ENCODE assay signal across 8 cellular contexts in the genomic region with DNA sequence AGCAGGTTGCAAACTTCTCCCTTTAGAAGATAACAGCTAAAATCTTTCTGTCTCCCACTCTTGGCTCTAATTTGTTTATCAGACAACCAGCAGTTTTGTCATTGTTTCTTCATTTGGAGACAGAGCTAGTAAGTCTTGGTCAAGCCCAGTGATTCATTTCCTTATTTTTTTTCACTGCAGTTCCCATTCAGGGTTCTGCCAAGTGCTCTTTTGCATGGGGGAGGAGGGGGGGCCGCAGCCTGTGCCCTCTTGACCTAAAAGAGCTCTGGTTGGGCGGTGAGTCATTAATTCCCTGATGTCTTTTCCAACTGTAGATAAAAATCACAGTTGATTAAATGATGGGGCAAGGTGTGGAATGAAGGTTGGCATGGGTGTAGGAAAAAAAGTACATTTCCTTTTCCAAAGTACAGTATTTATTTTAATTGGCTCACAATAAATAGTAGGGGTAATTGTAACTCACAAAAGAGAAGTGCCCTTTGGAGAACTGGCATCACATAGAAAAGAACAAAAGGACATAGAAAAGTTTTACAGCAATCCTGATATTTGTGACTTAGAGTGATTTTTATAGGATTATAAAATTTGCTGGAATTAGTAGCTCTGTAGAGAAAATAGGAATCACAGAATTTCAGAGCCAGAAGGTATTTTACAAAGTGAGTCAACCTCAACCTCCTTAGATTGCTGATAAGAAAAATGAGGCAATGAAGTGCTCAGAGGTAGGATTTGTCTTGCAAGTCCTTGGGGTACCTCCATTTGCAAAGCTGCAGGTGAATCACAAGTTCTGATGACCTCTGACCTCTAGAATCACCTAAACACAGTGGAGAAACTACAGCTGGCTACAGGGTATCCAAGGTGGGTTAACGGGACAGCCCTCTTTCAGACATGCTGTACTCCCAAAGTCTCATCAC.
DNase-seq lines count a peak whose midpoint lies in the region; ATAC-seq and TF ChIP-seq lines count a peak whose summit lies in the region.

No MANE protein-coding gene starts in this region.

- H3K9me3 ChIP-seq in HEK293 (ENCODE audit: control insufficient read depth, insufficient read depth, low read depth, low read length) (no peaks in the 10 kb centered on the region), OCI-LY3 (ENCODE audit: insufficient read depth, low read length) (no peaks in the 10 kb centered on the region), endodermal cell (ENCODE audit: control insufficient read depth, low read length) (peaks cover 16% of the 10 kb centered on the region)

- H3K27ac Mint-ChIP-seq in endodermal cell, result peak overlapping the region; percentile 33

- H3K4me3 ChIP-seq in HEK293 (ENCODE audit: low read depth, low read length) (no peak overlapping the region), OCI-LY3 (ENCODE audit: low read length) (no peak overlapping the region), endodermal cell (ENCODE audit: low read length) (no peak overlapping the region)

- no peak overlapping the region for H2AFZ ChIP-seq in OCI-LY3 (ENCODE audit: low read depth, low read length)

- no peaks in the 10 kb centered on the region for H3K27me3 Mint-ChIP-seq in endodermal cell (ENCODE audit: insufficient read depth)

- peaks cover 31% of the 10 kb centered on the region for H3K27me3 ChIP-seq in OCI-LY3 (ENCODE audit: low read depth, low read length)
- H3K27me3 ChIP-seq in endodermal cell (ENCODE audit: control insufficient read depth, insufficient read depth, low read length, poor library complexity, severe bottlenecking), result no peaks in the 10 kb centered on the region

- ATAC-seq in GM18498 (IDR thresholded peaks at IDR 0.05; ENCODE audit: unreplicated experiment), result no peak
- no peak for ATAC-seq in GM18519 (IDR thresholded peaks at IDR 0.05; ENCODE audit: low FRiP score, unreplicated experiment)
- ATAC-seq in GM18502 (IDR thresholded peaks at IDR 0.05; ENCODE audit: poor library complexity, unreplicated experiment), result no peak
- no peak for ATAC-seq in GM21723 (IDR thresholded peaks at IDR 0.05; ENCODE audit: unreplicated experiment)

- H3K36me3 ChIP-seq in HEK293 (ENCODE audit: control insufficient read depth in 2 of 2, insufficient read depth in 1 of 2, low read length in 2 of 2), result no peaks in the 10 kb centered on the region
- H3K36me3 ChIP-seq in OCI-LY3 (replicated peaks; ENCODE audit: low read depth, low read length), result no peaks in the 10 kb centered on the region
- no peaks in the 10 kb centered on the region for H3K36me3 ChIP-seq in endodermal cell (ENCODE audit: control insufficient read depth, insufficient read depth, low read length)

- peaks cover 69% of the 10 kb centered on the region for H3K4me1 Mint-ChIP-seq in endodermal cell

- CTCF ChIA-PET in HEK293 (lab: Yijun Ruan, JAX), result interaction anchor here (0.6 to 2.8 kb wide), 5 partner anchors 11 to 228 kb away, joined by 3 to 11 read pairs (median 4); no protein-coding TSS in a partner anchor

- peaks cover 7% of the 10 kb centered on the region for H3K9me3 Mint-ChIP-seq in endodermal cell

- H3K4me1 ChIP-seq in HEK293 (ENCODE audit: control insufficient read depth, insufficient read depth, low read length) (peaks cover 12% of the 10 kb centered on the region), OCI-LY3 (ENCODE audit: low read length) (peaks cover 31% of the 10 kb centered on the region), endodermal cell (ENCODE audit: control insufficient read depth, insufficient read depth, low read length) (peaks cover 22% of the 10 kb centered on the region)

- 40 to 57% methylated on average over 1 to 3 of the region's 3 CpGs for WGBS in endodermal cell (ENCODE audit: insufficient coverage in 1 of 2, insufficient read length in 1 of 2), 2 experiments

- H3K9ac ChIP-seq in OCI-LY3 (ENCODE audit: low read length) (no peak overlapping the region), endodermal cell (ENCODE audit: extremely low read depth, low read length, poor library complexity, severe bottlenecking) (no peak overlapping the region)

- H3K4me2 ChIP-seq in OCI-LY3 (ENCODE audit: low read length), result peak overlapping the region; percentile 28

- H3K36me3 Mint-ChIP-seq in endodermal cell (ENCODE audit: low read depth), result no peaks in the 10 kb centered on the region

- H3K79me2 ChIP-seq in OCI-LY3 (ENCODE audit: low read length), result no peaks in the 10 kb centered on the region

- TF ChIP-seq CTCF in HEK293 (tag by site-specific recombination; IDR thresholded peaks at IDR 0.05), result no peak
- no peak for TF ChIP-seq CTCF in OCI-LY3 (IDR thresholded peaks at IDR 0.05; ENCODE audit: low read depth, low read length)
- TF ChIP-seq CTCF in endodermal cell (conservative IDR thresholded peaks at IDR 0.05), result no peak

- no peaks in the 10 kb centered on the region for H4K20me1 ChIP-seq in OCI-LY3 (ENCODE audit: insufficient read depth, low read length)

- DNase-seq in endodermal cell (no peak), mucosa of gallbladder (ENCODE audit: low spot score) (peak; percentile 89)

- no peak overlapping the region for H3K27ac ChIP-seq in HEK293 (ENCODE audit: extremely low read depth, low read depth, low read length)
- H3K27ac ChIP-seq in OCI-LY3 (ENCODE audit: low read length), result no peak overlapping the region
- no peak overlapping the region for H3K27ac ChIP-seq in endodermal cell (ENCODE audit: low read depth, low read length)

- no peak overlapping the region for H3K4me3 Mint-ChIP-seq in endodermal cell

- POLR2A ChIA-PET in HEK293 (lab: Yijun Ruan, JAX), result interaction anchor here (1.4 kb wide), 1 partner anchor 35 kb away, joined by 3 read pairs; no protein-coding TSS in a partner anchor

TF ChIP-seq in HEK293, 187 proteins besides CTCF, POLR2A, EP300 and RAD21 (continues in another document):
- no peak for TF ChIP-seq OVOL3 (tag by site-specific recombination; IDR thresholded peaks at IDR 0.05)
- peak; percentile 36; the same call in 1 of the 2 replicates for TF ChIP-seq FEZF1 (tag by site-specific recombination; IDR thresholded peaks at IDR 0.05)
- TF ChIP-seq GLIS2 (tag by site-specific recombination; IDR thresholded peaks at IDR 0.05), result 0 out of 2 replicates have a peak, but pooled peaks have one; percentile 28
- TF ChIP-seq, protein P1, sequence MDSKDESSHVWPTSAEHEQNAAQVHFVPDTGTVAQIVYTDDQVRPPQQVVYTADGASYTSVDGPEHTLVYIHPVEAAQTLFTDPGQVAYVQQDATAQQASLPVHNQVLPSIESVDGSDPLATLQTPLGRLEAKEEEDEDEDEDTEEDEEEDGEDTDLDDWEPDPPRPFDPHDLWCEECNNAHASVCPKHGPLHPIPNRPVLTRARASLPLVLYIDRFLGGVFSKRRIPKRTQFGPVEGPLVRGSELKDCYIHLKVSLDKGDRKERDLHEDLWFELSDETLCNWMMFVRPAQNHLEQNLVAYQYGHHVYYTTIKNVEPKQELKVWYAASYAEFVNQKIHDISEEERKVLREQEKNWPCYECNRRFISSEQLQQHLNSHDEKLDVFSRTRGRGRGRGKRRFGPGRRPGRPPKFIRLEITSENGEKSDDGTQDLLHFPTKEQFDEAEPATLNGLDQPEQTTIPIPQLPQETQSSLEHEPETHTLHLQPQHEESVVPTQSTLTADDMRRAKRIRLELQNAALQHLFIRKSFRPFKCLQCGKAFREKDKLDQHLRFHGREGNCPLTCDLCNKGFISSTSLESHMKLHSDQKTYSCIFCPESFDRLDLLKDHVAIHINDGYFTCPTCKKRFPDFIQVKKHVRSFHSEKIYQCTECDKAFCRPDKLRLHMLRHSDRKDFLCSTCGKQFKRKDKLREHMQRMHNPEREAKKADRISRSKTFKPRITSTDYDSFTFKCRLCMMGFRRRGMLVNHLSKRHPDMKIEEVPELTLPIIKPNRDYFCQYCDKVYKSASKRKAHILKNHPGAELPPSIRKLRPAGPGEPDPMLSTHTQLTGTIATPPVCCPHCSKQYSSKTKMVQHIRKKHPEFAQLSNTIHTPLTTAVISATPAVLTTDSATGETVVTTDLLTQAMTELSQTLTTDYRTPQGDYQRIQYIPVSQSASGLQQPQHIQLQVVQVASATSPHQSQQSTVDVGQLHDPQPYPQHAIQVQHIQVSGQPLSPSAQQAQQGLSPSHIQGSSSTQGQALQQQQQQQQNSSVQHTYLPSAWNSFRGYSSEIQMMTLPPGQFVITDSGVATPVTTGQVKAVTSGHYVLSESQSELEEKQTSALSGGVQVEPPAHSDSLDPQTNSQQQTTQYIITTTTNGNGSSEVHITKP (tag by site-specific recombination; IDR thresholded peaks at IDR 0.05), result 0 out of 2 replicates have a peak, but pooled peaks have one; percentile 53
- TF ChIP-seq ZNF16 (tag by site-specific recombination; IDR thresholded peaks at IDR 0.05; ENCODE audit: low read depth), result no peak
- TF ChIP-seq ZFP37 (tag by site-specific recombination; IDR thresholded peaks at IDR 0.05), result 0 out of 2 replicates have a peak, but pooled peaks have one; percentile 27
- no peak for TF ChIP-seq ZNF624 (tag by site-specific recombination; IDR thresholded peaks at IDR 0.05)
- TF ChIP-seq, protein P2, sequence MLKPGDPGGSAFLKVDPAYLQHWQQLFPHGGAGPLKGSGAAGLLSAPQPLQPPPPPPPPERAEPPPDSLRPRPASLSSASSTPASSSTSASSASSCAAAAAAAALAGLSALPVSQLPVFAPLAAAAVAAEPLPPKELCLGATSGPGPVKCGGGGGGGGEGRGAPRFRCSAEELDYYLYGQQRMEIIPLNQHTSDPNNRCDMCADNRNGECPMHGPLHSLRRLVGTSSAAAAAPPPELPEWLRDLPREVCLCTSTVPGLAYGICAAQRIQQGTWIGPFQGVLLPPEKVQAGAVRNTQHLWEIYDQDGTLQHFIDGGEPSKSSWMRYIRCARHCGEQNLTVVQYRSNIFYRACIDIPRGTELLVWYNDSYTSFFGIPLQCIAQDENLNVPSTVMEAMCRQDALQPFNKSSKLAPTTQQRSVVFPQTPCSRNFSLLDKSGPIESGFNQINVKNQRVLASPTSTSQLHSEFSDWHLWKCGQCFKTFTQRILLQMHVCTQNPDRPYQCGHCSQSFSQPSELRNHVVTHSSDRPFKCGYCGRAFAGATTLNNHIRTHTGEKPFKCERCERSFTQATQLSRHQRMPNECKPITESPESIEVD (tag by site-specific recombination; IDR thresholded peaks at IDR 0.05), result peak; percentile 25; the same call in 1 of the 2 replicates
- TF ChIP-seq, protein P3, sequence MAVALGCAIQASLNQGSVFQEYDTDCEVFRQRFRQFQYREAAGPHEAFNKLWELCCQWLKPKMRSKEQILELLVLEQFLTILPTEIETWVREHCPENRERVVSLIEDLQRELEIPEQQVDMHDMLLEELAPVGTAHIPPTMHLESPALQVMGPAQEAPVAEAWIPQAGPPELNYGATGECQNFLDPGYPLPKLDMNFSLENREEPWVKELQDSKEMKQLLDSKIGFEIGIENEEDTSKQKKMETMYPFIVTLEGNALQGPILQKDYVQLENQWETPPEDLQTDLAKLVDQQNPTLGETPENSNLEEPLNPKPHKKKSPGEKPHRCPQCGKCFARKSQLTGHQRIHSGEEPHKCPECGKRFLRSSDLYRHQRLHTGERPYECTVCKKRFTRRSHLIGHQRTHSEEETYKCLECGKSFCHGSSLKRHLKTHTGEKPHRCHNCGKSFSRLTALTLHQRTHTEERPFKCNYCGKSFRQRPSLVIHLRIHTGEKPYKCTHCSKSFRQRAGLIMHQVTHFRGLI (tag by site-specific recombination; IDR thresholded peaks at IDR 0.05), result peak; percentile 63
- TF ChIP-seq ZXDB (tag by site-specific recombination; IDR thresholded peaks at IDR 0.05), result 0 out of 2 replicates have a peak, but pooled peaks have one; percentile 22
